18 cellular contexts compared by ENCODE assay signal in genomic region chr13:112802808-112803207, GRCh38.
DNase-seq lines count a peak whose midpoint lies in the region; ATAC-seq and TF ChIP-seq lines count a peak whose summit lies in the region.
"Had no signal": no experiment of that assay in that cellular context is flagged by ENCODE, and none has a peak within 500 bp of the region (broad histone marks: within the 10 kb centered on the region; RNA-seq: fewer than 3 reads in every experiment).

No MANE protein-coding gene starts in this region.

- DNase-seq in islet precursor cell (peak; percentile 12), DMS153 treated with DMSO at 0.1 percent for 48 hours (lab: John Stamatoyannopoulos, UW; ENCODE audit: unreplicated experiment) (no peak), glutamatergic neuron (no peak), NCI-H146 (lab: John Stamatoyannopoulos, UW) (no peak)
- no peak for DNase-seq in activated effector memory CD4-positive, alpha-beta T cell treated with anti-CD3 and anti-CD28 coated beads, Interleukin-2, amount 50 U/mL, for 16 hours
- DNase-seq: activated CD4-positive, CD25-positive, alpha-beta regulatory T cell; activated T-cell treated with anti-CD3 and anti-CD28 coated beads, Interleukin-2, amount 50 U/mL, for 48 hours; body of pancreas; CD8-positive, alpha-beta memory T cell; hypothalamus; NCI-H1092; NCI-H69; ovary; Right ventricle myocardium superior; stimulated activated naive CD8-positive, alpha-beta T cell treated with anti-CD3 and anti-CD28 coated beads, Interleukin-15, amount 100 ng/mL, for 72 hours had no signal

- ATAC-seq in GM18868 (IDR thresholded peaks at IDR 0.05; ENCODE audit: unreplicated experiment) (peak; percentile 57), GM21529 (IDR thresholded peaks at IDR 0.05; ENCODE audit: unreplicated experiment) (peak; percentile 52), HG03159 (IDR thresholded peaks at IDR 0.05; ENCODE audit: unreplicated experiment) (peak; percentile 63)
- ATAC-seq: body of pancreas; stimulated activated naive CD8-positive, alpha-beta T cell treated with anti-CD3 and anti-CD28 coated beads, Interleukin-15, amount 100 ng/mL, for 72 hours had no signal

- H3K9me3 Mint-ChIP-seq in glutamatergic neuron (ENCODE audit: unreplicated experiment) = peaks cover 13% of the 10 kb centered on the region

- peaks cover 17% of the 10 kb centered on the region for H3K4me1 Mint-ChIP-seq in glutamatergic neuron (ENCODE audit: low read depth, unreplicated experiment)

- no peak for TF ChIP-seq CTCF in glutamatergic neuron (IDR thresholded peaks at IDR 0.05; ENCODE audit: partially characterized antibody, unreplicated experiment)

- H3K27ac Mint-ChIP-seq in glutamatergic neuron (ENCODE audit: unreplicated experiment) = no peak overlapping the region

- H3K27me3 Mint-ChIP-seq in glutamatergic neuron (ENCODE audit: unreplicated experiment) = peaks cover 13% of the 10 kb centered on the region
- H3K27me3 Mint-ChIP-seq: CD8-positive, alpha-beta memory T cell; stimulated activated naive CD8-positive, alpha-beta T cell treated with anti-CD3 and anti-CD28 coated beads, Interleukin-15, amount 100 ng/mL, for 72 hours had no signal

- H3K36me3 Mint-ChIP-seq in glutamatergic neuron (ENCODE audit: unreplicated experiment) = peaks cover 33% of the 10 kb centered on the region

- H3K4me3 Mint-ChIP-seq in glutamatergic neuron (ENCODE audit: unreplicated experiment) = no peak overlapping the region
- H3K4me3 Mint-ChIP-seq: CD8-positive, alpha-beta memory T cell; stimulated activated naive CD8-positive, alpha-beta T cell treated with anti-CD3 and anti-CD28 coated beads, Interleukin-15, amount 100 ng/mL, for 72 hours had no signal
